In genomic region chr16:20865420-20866126, GRCh38 we compare ENCODE assay signal across 8 cellular contexts. TPM values are rescaled to one million over a fixed set of nuclear protein-coding genes. Genes with fewer than 3 reads are reported as not detected.
DNase-seq lines count a peak whose midpoint lies in the region; ATAC-seq and TF ChIP-seq lines count a peak whose summit lies in the region.

No MANE protein-coding gene starts in this region.

- no peaks in the 10 kb centered on the region for H3K36me3 ChIP-seq in parathyroid adenoma (ENCODE audit: control insufficient read depth, insufficient read depth, low read length)
- H3K36me3 ChIP-seq in effector memory CD4-positive, alpha-beta T cell (ENCODE audit: control insufficient read depth, insufficient read depth, low read length): peaks cover 15% of the 10 kb centered on the region

- no peak overlapping the region for H2AFZ ChIP-seq in parathyroid adenoma

- H3K27ac ChIP-seq in parathyroid adenoma: peak overlapping the region; percentile 26
- no peak overlapping the region for H3K27ac ChIP-seq in effector memory CD4-positive, alpha-beta T cell (ENCODE audit: insufficient read depth, low read length, poor library complexity, severe bottlenecking)

- DNase-seq in astrocyte of the spinal cord (ENCODE audit: low read depth, low spot score): peak; percentile 64
- no peak for DNase-seq in nucleus accumbens (lab: John Stamatoyannopoulos, UW)
- no peak for DNase-seq in OCI-M1 (lab: John Stamatoyannopoulos, UW)
- DNase-seq in G401 (ENCODE audit: low spot score): no peak
- DNase-seq in effector memory CD4-positive, alpha-beta T cell: no peak

- H3K27me3 ChIP-seq in parathyroid adenoma (ENCODE audit: control insufficient read depth, insufficient read depth, low read length): no peaks in the 10 kb centered on the region
- no peaks in the 10 kb centered on the region for H3K27me3 ChIP-seq in effector memory CD4-positive, alpha-beta T cell (replicated peaks; ENCODE audit: control insufficient read depth, insufficient read depth, low read length, poor library complexity, severe bottlenecking)

- in situ Hi-C loops in astrocyte of the spinal cord (cut with HindIII; ENCODE audit: low sequenced_read_pairs) (no loop called here), G401 (cut with HindIII; ENCODE audit: low sequenced_read_pairs) (no loop called here)

- TF ChIP-seq CTCF in astrocyte of the spinal cord (IDR thresholded peaks at IDR 0.05; ENCODE audit: low read depth, low read length): no peak
- TF ChIP-seq CTCF in parathyroid adenoma (IDR thresholded peaks at IDR 0.05): no peak

- H3K4me3 ChIP-seq in astrocyte of the spinal cord (ENCODE audit: low read depth, low read length): no peak overlapping the region
- H3K4me3 ChIP-seq in parathyroid adenoma (ENCODE audit: low read depth, low read length): no peak overlapping the region
- no peak overlapping the region for H3K4me3 ChIP-seq in effector memory CD4-positive, alpha-beta T cell (ENCODE audit: insufficient read depth, low read depth, low read length, poor library complexity, severe bottlenecking)

- peaks cover 23% of the 10 kb centered on the region for H3K4me1 ChIP-seq in parathyroid adenoma
- no peaks in the 10 kb centered on the region for H3K4me1 ChIP-seq in effector memory CD4-positive, alpha-beta T cell (ENCODE audit: control insufficient read depth, insufficient read depth, low read length, poor library complexity, severe bottlenecking)

- ATAC-seq in GM18511 (IDR thresholded peaks at IDR 0.05; ENCODE audit: unreplicated experiment) (peak; percentile 83), HG02885 (IDR thresholded peaks at IDR 0.05; ENCODE audit: poor library complexity, unreplicated experiment) (peak; percentile 52)

- H3K79me2 ChIP-seq in parathyroid adenoma: peaks cover 56% of the 10 kb centered on the region

- no peaks in the 10 kb centered on the region for H3K9me3 ChIP-seq in parathyroid adenoma (ENCODE audit: control insufficient read depth, low read length)
- H3K9me3 ChIP-seq in effector memory CD4-positive, alpha-beta T cell (ENCODE audit: control insufficient read depth, low read length): no peaks in the 10 kb centered on the region

- no peak overlapping the region for H3K9ac ChIP-seq in parathyroid adenoma

- H3K4me2 ChIP-seq in parathyroid adenoma (ENCODE audit: low read length): no peak overlapping the region

RNA-seq across cellular contexts. Expression of gene DCUN1D3, which starts 34.6 kb away (rescaled TPM):
- total RNA-seq in G401 (2014; rRNA removed; shearing (Covaris generic)): 3.4 and 8.6 TPM in 2 replicates

RNA-seq across cellular contexts. Expression of gene LYRM1, which starts 35.0 kb away (rescaled TPM):
- total RNA-seq in G401 (2014; rRNA removed; shearing (Covaris generic)): 59.0 and 88.5 TPM in 2 replicates

RNA-seq across cellular contexts. Expression of gene REXO5, which starts 59.2 kb away (rescaled TPM):
- 8.7 and 9.8 TPM in 2 replicates for total RNA-seq in G401 (2014; rRNA removed; shearing (Covaris generic))

RNA-seq across cellular contexts. Expression of gene ERI2, which starts 59.3 kb away (rescaled TPM):
- 12.6 and 18.0 TPM in 2 replicates for total RNA-seq in G401 (2014; rRNA removed; shearing (Covaris generic))
